8 cellular contexts compared by ENCODE assay signal in the genomic region with DNA sequence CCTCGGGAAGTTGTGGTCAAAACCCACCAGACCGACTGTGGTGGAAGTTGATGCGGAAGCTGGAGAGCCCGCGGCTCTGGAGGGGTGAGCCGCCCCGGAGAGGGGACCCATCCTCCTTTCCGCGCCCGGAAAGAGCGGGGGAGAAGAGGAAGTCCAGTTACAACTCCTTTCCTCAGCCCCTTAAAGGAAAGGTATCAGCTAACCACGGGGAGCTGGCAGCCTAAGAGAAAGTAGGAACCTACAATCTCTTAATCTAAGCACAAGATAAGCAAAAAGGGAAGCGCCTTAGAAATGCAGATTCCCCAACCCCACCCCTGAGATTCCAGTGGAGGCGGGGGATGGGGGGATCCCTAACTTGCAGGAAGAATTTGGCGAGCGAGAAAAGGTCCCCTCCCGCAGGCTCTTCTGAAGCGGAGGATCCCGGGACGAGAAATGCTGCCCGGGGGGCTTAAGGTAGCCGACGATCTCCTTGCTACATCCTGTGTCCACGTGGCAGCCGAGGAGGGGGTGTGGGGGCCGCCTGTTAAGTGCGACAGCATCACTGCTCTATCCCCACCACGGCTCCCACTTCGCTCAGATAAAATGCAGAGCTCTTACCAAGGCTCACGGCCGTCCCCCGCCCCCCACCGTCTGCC.
DNase-seq lines count a peak whose midpoint lies in the region; ATAC-seq, FAIRE-seq and TF ChIP-seq lines count a peak whose summit lies in the region.

No MANE protein-coding gene starts in this region.

- peaks cover 6% of the 10 kb centered on the region for H3K27me3 ChIP-seq in CD4-positive, CD25-positive, alpha-beta regulatory T cell (ENCODE audit: control insufficient read depth, insufficient read depth, low read length)
- no peaks in the 10 kb centered on the region for H3K27me3 ChIP-seq in bronchial epithelial cell (ENCODE audit: control insufficient read depth, insufficient read depth, low read length)

- H3K27ac ChIP-seq in CD4-positive, CD25-positive, alpha-beta regulatory T cell (ENCODE audit: insufficient read depth, low read length, poor library complexity, severe bottlenecking), result no peak overlapping the region
- no peak overlapping the region for H3K27ac ChIP-seq in mesodermal cell (ENCODE audit: low read depth, low read length, severe bottlenecking)

- no peak for FAIRE-seq in bronchial epithelial cell (lab: Jason Lieb, UNC)

- H3K27me3 Mint-ChIP-seq in CD4-positive, CD25-positive, alpha-beta regulatory T cell, result peaks cover 53% of the 10 kb centered on the region

- no peak for DNase-seq in CD4-positive, CD25-positive, alpha-beta regulatory T cell
- DNase-seq in Kasumi-1 (lab: John Stamatoyannopoulos, UW), result peak; percentile 82 to 87
- no peak for DNase-seq in bronchial epithelial cell (ENCODE audit: low read depth)
- DNase-seq in epidermal melanocyte (ENCODE audit: insufficient read length, low spot score), result no peak
- no peak for DNase-seq in pons (ENCODE audit: low spot score)
- no peak for DNase-seq in SK-N-DZ (ENCODE audit: low spot score)
- DNase-seq in NK-92 (lab: John Stamatoyannopoulos, UW; ENCODE audit: unreplicated experiment), result no peak

- H3K9me3 ChIP-seq in CD4-positive, CD25-positive, alpha-beta regulatory T cell (ENCODE audit: control insufficient read depth in 2 of 2, low read length in 2 of 2), result no peaks in the 10 kb centered on the region
- H3K9me3 ChIP-seq in mesodermal cell (ENCODE audit: control insufficient read depth, low read length), result no peaks in the 10 kb centered on the region

- peaks cover 11% of the 10 kb centered on the region for H3K36me3 Mint-ChIP-seq in CD4-positive, CD25-positive, alpha-beta regulatory T cell

- H3K4me3 ChIP-seq in CD4-positive, CD25-positive, alpha-beta regulatory T cell (ENCODE audit: low read depth, low read length), result no peak overlapping the region
- H3K4me3 ChIP-seq in bronchial epithelial cell (ENCODE audit: low read depth, low read length), result peak overlapping the region; percentile 54
- peak overlapping the region; percentile 56 for H3K4me3 ChIP-seq in mesodermal cell (ENCODE audit: extremely low read depth, insufficient read depth, low read length, poor library complexity, severe bottlenecking)

- H3K9me3 Mint-ChIP-seq in CD4-positive, CD25-positive, alpha-beta regulatory T cell, result peaks cover 0 to 2% (median 0%) of the 10 kb centered on the region in 7 donors

- peaks cover 17% of the 10 kb centered on the region for H3K4me1 ChIP-seq in CD4-positive, CD25-positive, alpha-beta regulatory T cell (ENCODE audit: control insufficient read depth, insufficient read depth, low read length, poor library complexity, severe bottlenecking)
- peaks cover 10% of the 10 kb centered on the region for H3K4me1 ChIP-seq in mesodermal cell (ENCODE audit: control insufficient read depth, insufficient read depth, low read length, poor library complexity, severe bottlenecking)

- no peak for TF ChIP-seq CTCF in bronchial epithelial cell (IDR thresholded peaks at IDR 0.05; ENCODE audit: insufficient read depth, low read length, severe bottlenecking)

- H3K36me3 ChIP-seq in CD4-positive, CD25-positive, alpha-beta regulatory T cell (ENCODE audit: control insufficient read depth, insufficient read depth, low read length), result no peaks in the 10 kb centered on the region
- H3K36me3 ChIP-seq in bronchial epithelial cell (ENCODE audit: control insufficient read depth, insufficient read depth, low read length), result no peaks in the 10 kb centered on the region
- H3K36me3 ChIP-seq in mesodermal cell (ENCODE audit: control insufficient read depth, insufficient read depth, low read length), result no peaks in the 10 kb centered on the region

- H3K27ac Mint-ChIP-seq in CD4-positive, CD25-positive, alpha-beta regulatory T cell, result no peak overlapping the region

- no peak for ATAC-seq in CD4-positive, CD25-positive, alpha-beta regulatory T cell (ENCODE audit: low read depth in 2 of 2)

- H3K4me1 Mint-ChIP-seq in CD4-positive, CD25-positive, alpha-beta regulatory T cell, result peaks cover 0 to 26% (median 12%) of the 10 kb centered on the region in 4 donors

- 0% methylated on average over 10 to 21 of the region's 33 CpGs for WGBS in mesodermal cell (ENCODE audit: insufficient coverage in 2 of 2), 2 experiments

- peak overlapping the region in 3 of 4 donors; percentile 49 to 91 (median 62) for H3K4me3 Mint-ChIP-seq in CD4-positive, CD25-positive, alpha-beta regulatory T cell

Comparison
In these comparisons a context has a peak if more than half of its experiments do, and no peak if none do; other contexts are left out.
1. DNase-seq: peak in Kasumi-1 (2 of 2); none in CD4-positive, CD25-positive, alpha-beta regulatory T cell (0 of 3), bronchial epithelial cell (single experiment), epidermal melanocyte (single experiment), pons (single experiment), SK-N-DZ (single experiment) and NK-92 (single experiment).